ENCODE assay signal across 1 cellular context in the genomic region with DNA sequence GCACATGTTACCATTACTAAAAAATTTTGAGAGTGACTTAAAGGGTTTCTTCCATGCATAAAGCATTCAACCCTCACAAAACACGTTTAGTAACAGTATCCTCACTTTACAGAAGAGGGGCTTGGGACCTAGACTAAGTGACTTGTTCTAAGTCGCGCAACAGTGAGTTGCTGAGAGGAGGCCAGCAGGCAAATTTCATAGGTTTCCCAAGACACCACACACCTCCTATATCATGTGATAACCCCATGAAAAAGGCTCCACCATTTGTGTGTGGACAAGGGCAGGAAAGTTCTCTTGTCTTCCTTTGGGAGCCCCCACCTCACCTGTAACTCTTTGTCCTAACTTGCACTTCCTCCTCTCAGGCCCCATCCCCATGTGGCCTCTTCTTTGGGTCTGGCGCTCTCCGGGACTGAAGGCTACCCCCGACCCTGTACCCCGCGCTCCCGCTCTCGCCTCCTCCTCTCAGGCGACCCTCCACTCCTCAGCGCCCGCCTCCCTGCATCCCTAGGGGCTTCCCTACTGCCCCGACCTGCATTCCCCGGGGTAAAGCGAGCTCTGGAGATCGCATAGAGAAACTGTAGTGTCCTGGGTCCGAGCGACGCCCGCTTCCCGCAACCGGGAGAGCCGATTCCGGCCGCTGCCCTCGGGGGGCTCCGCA.
TF ChIP-seq lines count a peak whose summit lies in the region.

No MANE protein-coding gene starts in this region.

TF ChIP-seq in endothelial cell of umbilical vein, 7 proteins besides CTCF, POLR2A, EP300 and RAD21:
- TF ChIP-seq, protein P1, sequence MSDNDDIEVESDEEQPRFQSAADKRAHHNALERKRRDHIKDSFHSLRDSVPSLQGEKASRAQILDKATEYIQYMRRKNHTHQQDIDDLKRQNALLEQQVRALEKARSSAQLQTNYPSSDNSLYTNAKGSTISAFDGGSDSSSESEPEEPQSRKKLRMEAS (IDR thresholded peaks at IDR 0.05; ENCODE audit: insufficient read depth, insufficient read length) = no peak
- no peak for TF ChIP-seq JUN (IDR thresholded peaks at IDR 0.05; ENCODE audit: borderline replicate concordance, insufficient read depth, insufficient read length, low read depth)
- TF ChIP-seq FOS (IDR thresholded peaks at IDR 0.05; ENCODE audit: borderline replicate concordance, insufficient read depth, low read length) = no peak
- no peak for TF ChIP-seq POLR2AphosphoS5 (IDR thresholded peaks at IDR 0.05; ENCODE audit: insufficient read depth, low read depth, low read length)
- TF ChIP-seq GATA2 (IDR thresholded peaks at IDR 0.05; ENCODE audit: insufficient read depth, insufficient read length, low read depth, low read length) = no peak
- TF ChIP-seq MYC (IDR thresholded peaks at IDR 0.05; ENCODE audit: low read depth, low read length) = no peak
- no peak for TF ChIP-seq EZH2 (IDR thresholded peaks at IDR 0.05; ENCODE audit: borderline replicate concordance, low read depth, low read length, severe bottlenecking)
